8 cellular contexts compared by ENCODE assay signal in the genomic region with DNA sequence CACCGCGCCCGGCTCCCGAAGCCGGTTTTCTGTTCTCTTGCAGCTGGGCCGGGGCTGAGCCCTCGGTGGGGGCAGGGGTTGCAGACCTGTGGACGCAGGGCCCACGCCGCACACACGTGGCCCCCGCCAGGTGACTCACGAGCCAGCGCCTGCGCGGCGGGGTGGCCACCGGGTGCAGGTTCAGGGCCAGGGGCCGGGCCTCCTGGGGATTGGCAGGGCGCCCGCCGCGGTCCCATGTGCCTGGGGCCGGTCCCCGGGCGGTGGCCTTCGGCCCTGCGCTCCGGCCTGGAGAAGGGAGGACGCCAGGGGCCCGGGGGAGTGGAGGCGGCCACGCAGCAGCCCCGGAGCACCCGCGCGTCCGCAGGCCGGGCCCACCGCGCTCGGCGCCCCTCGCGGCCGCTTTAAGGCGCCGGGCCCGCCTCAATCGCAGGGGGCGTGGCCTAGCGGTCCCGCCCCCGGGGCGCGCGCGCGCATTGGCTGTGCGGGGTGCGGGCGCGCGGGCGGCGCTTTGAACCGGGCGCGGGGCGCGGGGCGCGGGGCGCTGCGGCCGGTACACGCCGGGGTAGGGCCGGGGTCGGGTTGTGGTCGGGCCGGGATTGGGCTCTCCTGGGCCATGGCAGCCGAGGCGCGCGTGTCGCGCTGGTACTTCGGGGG. TPM values are rescaled to one million over a fixed set of nuclear protein-coding genes. Genes with fewer than 3 reads are reported as not detected.
A peak's percentile ranks its signal among the peaks of the same experiment; 100 is the strongest.
DNase-seq lines count a peak whose midpoint lies in the region; ATAC-seq, FAIRE-seq and TF ChIP-seq lines count a peak whose summit lies in the region.

Gene SLC25A10 (plus strand): TSS at position 471 of the 654 bp plus-strand sequence. CDS start 143 bp downstream, at position 614.

- no peaks in the 10 kb centered on the region for H3K36me3 Mint-ChIP-seq in activated T-cell treated with anti-CD3 and anti-CD28 coated beads, Interleukin-2, amount 50 U/mL, for 72 hours (ENCODE audit: insufficient read depth in 2 of 2)
- H3K36me3 Mint-ChIP-seq in naive thymus-derived CD4-positive, alpha-beta T cell = peaks cover 0 to under 1% (median 0%) of the 10 kb centered on the region in 5 donors

- peak within 1 kb of the TSS; percentile 24 for H3K4me3 ChIP-seq in naive thymus-derived CD4-positive, alpha-beta T cell (ENCODE audit: low read length)

- H3K27me3 Mint-ChIP-seq in activated T-cell treated with anti-CD3 and anti-CD28 coated beads, Interleukin-2, amount 50 U/mL, for 72 hours (ENCODE audit: low read depth) = no peaks in the 10 kb centered on the region
- H3K27me3 Mint-ChIP-seq in naive thymus-derived CD4-positive, alpha-beta T cell = no peaks in the 10 kb centered on the region

- TF ChIP-seq EP300 in Ishikawa (IDR thresholded peaks at IDR 0.05; ENCODE audit: borderline replicate concordance) = no peak

- peak within 1 kb of the TSS; percentile 51 for H3K27ac Mint-ChIP-seq in activated T-cell treated with anti-CD3 and anti-CD28 coated beads, Interleukin-2, amount 50 U/mL, for 72 hours
- H3K27ac Mint-ChIP-seq in naive thymus-derived CD4-positive, alpha-beta T cell = peak within 1 kb of the TSS; percentile 32 to 86 (median 75)

- peak within 1 kb of the TSS; percentile 93 for H3K4me3 Mint-ChIP-seq in activated T-cell treated with anti-CD3 and anti-CD28 coated beads, Interleukin-2, amount 50 U/mL, for 72 hours
- peak within 1 kb of the TSS; percentile 80 to 90 (median 86) for H3K4me3 Mint-ChIP-seq in naive thymus-derived CD4-positive, alpha-beta T cell

- H3K36me3 ChIP-seq in naive thymus-derived CD4-positive, alpha-beta T cell (ENCODE audit: control insufficient read depth in 2 of 3, insufficient read depth in 3 of 3, low read length in 3 of 3) = peaks cover 0 to 11% (median 0%) of the 10 kb centered on the region in 3 experiments

- FAIRE-seq in RCC 7860 (lab: Jason Lieb, UNC) = no peak

- intact Hi-C loops in naive thymus-derived CD4-positive, alpha-beta T cell (cut with micrococcal nuclease) = loop anchor here (1.0 to 2.0 kb wide), 4 partner anchors 9 to 149 kb away; partner anchors contain the start of genes ARL16 (in 2 of the 2), MRPL12 (in 2 of the 2) and P4HB (in 2 of the 2)

- H3K4me1 ChIP-seq in naive thymus-derived CD4-positive, alpha-beta T cell (ENCODE audit: control insufficient read depth in 2 of 2, insufficient read depth in 2 of 2, low read length in 2 of 2) = peaks cover 13% of the 10 kb centered on the region in 2 donors

- H3K27ac ChIP-seq in naive thymus-derived CD4-positive, alpha-beta T cell (ENCODE audit: low read depth, low read length) = peak within 1 kb of the TSS; percentile 55

- TF ChIP-seq RAD21 in Ishikawa (IDR thresholded peaks at IDR 0.05; ENCODE audit: low read depth) = no peak

- DNase-seq in COLO668 (lab: John Stamatoyannopoulos, UW; ENCODE audit: unreplicated experiment) (peak; percentile 94), RCC 7860 (ENCODE audit: low spot score) (peak; percentile 92), fibroblast of gingiva (ENCODE audit: low read depth) (peak; percentile 62)
- DNase-seq in activated T-cell treated with anti-CD3 and anti-CD28 coated beads, Interleukin-2, amount 50 U/mL, for 72 hours = peak; percentile 89
- peak; percentile 65 to 89 (median 78) for DNase-seq in naive thymus-derived CD4-positive, alpha-beta T cell
- DNase-seq in stimulated activated CD8-positive, alpha-beta memory T cell treated with anti-CD3 and anti-CD28 coated beads, Interleukin-7, amount 100 ng/mL, for 48 hours (ENCODE audit: extremely low read depth in 1 of 2, low read depth in 1 of 2) = peak; percentile 73 to 75

- no peaks in the 10 kb centered on the region for H3K9me3 Mint-ChIP-seq in activated T-cell treated with anti-CD3 and anti-CD28 coated beads, Interleukin-2, amount 50 U/mL, for 72 hours
- no peaks in the 10 kb centered on the region for H3K9me3 Mint-ChIP-seq in naive thymus-derived CD4-positive, alpha-beta T cell

- H3K9me3 ChIP-seq in naive thymus-derived CD4-positive, alpha-beta T cell (ENCODE audit: control insufficient read depth in 2 of 3, low read length in 3 of 3) = no peaks in the 10 kb centered on the region

- peaks cover 34% of the 10 kb centered on the region for H3K4me1 Mint-ChIP-seq in activated T-cell treated with anti-CD3 and anti-CD28 coated beads, Interleukin-2, amount 50 U/mL, for 72 hours (ENCODE audit: low read depth)
- peaks cover 9 to 23% (median 18%) of the 10 kb centered on the region in 7 donors for H3K4me1 Mint-ChIP-seq in naive thymus-derived CD4-positive, alpha-beta T cell

- CTCF ChIA-PET in naive thymus-derived CD4-positive, alpha-beta T cell (lab: Charles Lee) = no interaction called here

- no peaks in the 10 kb centered on the region for H3K27me3 ChIP-seq in naive thymus-derived CD4-positive, alpha-beta T cell (ENCODE audit: control insufficient read depth in 2 of 2, insufficient read depth in 2 of 2, low read length in 2 of 2)

- POLR2A ChIA-PET in naive thymus-derived CD4-positive, alpha-beta T cell (lab: Charles Lee) = interaction anchor here (0.6 to 1.8 kb wide), 5 partner anchors 46 to 492 kb away, joined by 3 to 4 read pairs (median 3); partner anchors contain the start of genes CCDC137 and OXLD1

- peak; percentile 69 for ATAC-seq in GM21381 (IDR thresholded peaks at IDR 0.05; ENCODE audit: unreplicated experiment)
- ATAC-seq in activated T-cell treated with anti-CD3 and anti-CD28 coated beads, Interleukin-2, amount 50 U/mL, for 72 hours (replicated peaks in 1 of 2) = peak; percentile 92 to 93
- peak; percentile 94 for ATAC-seq in naive thymus-derived CD4-positive, alpha-beta T cell

TF ChIP-seq in Ishikawa, 13 proteins besides CTCF, POLR2A, EP300 and RAD21:
- TF ChIP-seq ZBTB7A (IDR thresholded peaks at IDR 0.05; ENCODE audit: low read depth) (no peak), YY1 (IDR thresholded peaks at IDR 0.05; ENCODE audit: low read depth) (no peak), TCF12 (IDR thresholded peaks at IDR 0.05; ENCODE audit: low read depth) (peak; percentile 67), CEBPB (IDR thresholded peaks at IDR 0.05) (no peak), USF1 (IDR thresholded peaks at IDR 0.05) (peak; percentile 87), NFIC (IDR thresholded peaks at IDR 0.05) (peak; percentile 83), FOXM1 (IDR thresholded peaks at IDR 0.05; ENCODE audit: borderline replicate concordance, low read depth) (no peak), TEAD4 (IDR thresholded peaks at IDR 0.05) (peak; percentile 40), MAX (IDR thresholded peaks at IDR 0.05) (peak; percentile 98), TAF1 (IDR thresholded peaks at IDR 0.05; ENCODE audit: low read depth) (no peak), EGR1 (IDR thresholded peaks at IDR 0.05) (no peak), CREB1 (IDR thresholded peaks at IDR 0.05; ENCODE audit: low read depth) (peak; percentile 20; the same call in 1 of the 2 replicates)
- TF ChIP-seq, protein P1, sequence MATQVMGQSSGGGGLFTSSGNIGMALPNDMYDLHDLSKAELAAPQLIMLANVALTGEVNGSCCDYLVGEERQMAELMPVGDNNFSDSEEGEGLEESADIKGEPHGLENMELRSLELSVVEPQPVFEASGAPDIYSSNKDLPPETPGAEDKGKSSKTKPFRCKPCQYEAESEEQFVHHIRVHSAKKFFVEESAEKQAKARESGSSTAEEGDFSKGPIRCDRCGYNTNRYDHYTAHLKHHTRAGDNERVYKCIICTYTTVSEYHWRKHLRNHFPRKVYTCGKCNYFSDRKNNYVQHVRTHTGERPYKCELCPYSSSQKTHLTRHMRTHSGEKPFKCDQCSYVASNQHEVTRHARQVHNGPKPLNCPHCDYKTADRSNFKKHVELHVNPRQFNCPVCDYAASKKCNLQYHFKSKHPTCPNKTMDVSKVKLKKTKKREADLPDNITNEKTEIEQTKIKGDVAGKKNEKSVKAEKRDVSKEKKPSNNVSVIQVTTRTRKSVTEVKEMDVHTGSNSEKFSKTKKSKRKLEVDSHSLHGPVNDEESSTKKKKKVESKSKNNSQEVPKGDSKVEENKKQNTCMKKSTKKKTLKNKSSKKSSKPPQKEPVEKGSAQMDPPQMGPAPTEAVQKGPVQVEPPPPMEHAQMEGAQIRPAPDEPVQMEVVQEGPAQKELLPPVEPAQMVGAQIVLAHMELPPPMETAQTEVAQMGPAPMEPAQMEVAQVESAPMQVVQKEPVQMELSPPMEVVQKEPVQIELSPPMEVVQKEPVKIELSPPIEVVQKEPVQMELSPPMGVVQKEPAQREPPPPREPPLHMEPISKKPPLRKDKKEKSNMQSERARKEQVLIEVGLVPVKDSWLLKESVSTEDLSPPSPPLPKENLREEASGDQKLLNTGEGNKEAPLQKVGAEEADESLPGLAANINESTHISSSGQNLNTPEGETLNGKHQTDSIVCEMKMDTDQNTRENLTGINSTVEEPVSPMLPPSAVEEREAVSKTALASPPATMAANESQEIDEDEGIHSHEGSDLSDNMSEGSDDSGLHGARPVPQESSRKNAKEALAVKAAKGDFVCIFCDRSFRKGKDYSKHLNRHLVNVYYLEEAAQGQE (IDR thresholded peaks at IDR 0.05; ENCODE audit: low read depth) = no peak
TF ChIP-seq in Ishikawa: peak in this region for 6.

RNA-seq across cellular contexts. Expression of gene SLC25A10, which starts in this region (rescaled TPM):
- 10 to 100 TPM in 1 of 2 donors, 1 to 10 TPM in 1; 9.2 to 11.3 TPM for total RNA-seq in activated T-cell treated with anti-CD3 and anti-CD28 coated beads, Interleukin-2, amount 50 U/mL, for 72 hours
- 10 to 100 TPM in 1 of 5 experiments, 1 to 10 TPM in 4; 4.0 to 27.4 (median 6.2) TPM for total RNA-seq in naive thymus-derived CD4-positive, alpha-beta T cell
- 1 to 10 TPM; 3.4 to 5.2 TPM for polyA plus RNA-seq in naive thymus-derived CD4-positive, alpha-beta T cell

Comparison
In these comparisons a context has a peak if more than half of its experiments do, and no peak if none do; other contexts are left out.
1. Peak in every context shown above with its lines: DNase-seq, ATAC-seq, H3K4me3 ChIP-seq and H3K27ac ChIP-seq.